Comparison of ENCODE assay signal across 1 cellular context in the genomic region with DNA sequence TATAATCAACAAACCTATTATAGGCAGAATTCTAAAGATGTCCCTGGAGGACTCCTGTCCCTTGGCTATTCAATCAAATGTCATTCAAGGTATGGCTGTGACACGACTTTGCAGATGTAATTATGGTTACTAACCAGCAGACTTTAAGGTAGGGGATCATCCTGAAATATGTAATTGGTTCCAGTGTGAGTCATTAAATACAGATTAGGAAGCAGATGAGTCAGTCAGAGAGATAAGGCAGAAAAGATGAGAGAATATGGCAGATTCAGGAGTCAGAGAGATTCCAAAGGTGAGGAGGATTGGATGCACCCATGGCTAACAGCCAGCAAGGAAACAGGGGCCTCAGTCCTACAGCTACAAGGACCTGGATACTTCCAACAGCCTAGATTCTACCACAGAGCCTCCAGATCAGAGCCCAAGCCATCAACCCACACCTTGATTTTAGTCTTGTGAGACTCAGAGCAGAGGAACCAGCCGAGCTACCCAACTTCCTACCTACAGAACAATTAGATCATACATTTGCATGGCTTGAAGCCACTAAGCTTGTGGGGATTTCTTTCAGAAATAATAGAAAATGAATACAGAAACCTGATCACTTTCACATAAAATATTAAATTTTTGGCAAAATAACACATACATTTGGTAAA.
TF ChIP-seq lines count a peak whose summit lies in the region.

No MANE protein-coding gene starts in this region.

TF ChIP-seq in HCT116, 20 proteins besides CTCF, POLR2A, EP300 and RAD21:
- TF ChIP-seq REST (IDR thresholded peaks at IDR 0.05; ENCODE audit: low read depth) (no peak), JUND (IDR thresholded peaks at IDR 0.05) (0 out of 2 replicates have a peak, but pooled peaks have one; percentile 24), FOSL1 (IDR thresholded peaks at IDR 0.05; ENCODE audit: low read depth) (peak; percentile 50; the same call in 1 of the 2 replicates), SRF (IDR thresholded peaks at IDR 0.05; ENCODE audit: low read depth) (no peak), EZH2 (IDR thresholded peaks at IDR 0.05) (no peak), POLR2AphosphoS5 (IDR thresholded peaks at IDR 0.05; ENCODE audit: low read depth, low read length) (no peak)
